Comparison of ENCODE assay signal across 8 cellular contexts in the genomic region with DNA sequence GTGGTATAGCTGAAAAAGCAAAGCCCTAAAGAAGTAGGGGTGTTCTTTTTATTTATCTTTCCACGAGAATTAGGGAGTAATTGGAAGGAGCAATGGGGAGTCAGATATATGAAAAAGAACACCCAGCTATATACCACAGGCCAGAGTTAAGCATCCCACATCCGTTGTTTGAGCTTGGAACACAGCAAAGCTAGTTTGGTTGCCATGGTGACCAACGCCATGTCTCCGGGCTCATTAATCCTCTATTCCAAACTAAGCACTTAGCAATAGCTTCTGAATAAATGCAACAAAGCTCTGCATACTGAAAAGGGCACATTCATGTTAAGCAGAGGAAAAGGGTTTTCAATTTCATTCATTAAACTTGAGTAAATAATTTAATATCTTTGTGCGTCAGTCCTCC. TPM values are rescaled to one million over a fixed set of nuclear protein-coding genes. Genes with fewer than 3 reads are reported as not detected.
DNase-seq lines count a peak whose midpoint lies in the region; ATAC-seq and TF ChIP-seq lines count a peak whose summit lies in the region.

No MANE protein-coding gene starts in this region.

- no peaks in the 10 kb centered on the region for H3K9me3 ChIP-seq in left ventricle myocardium inferior (replicated peaks)

- H3K4me3 ChIP-seq in fibroblast of pulmonary artery (replicated peaks; ENCODE audit: low read depth, low read length), result no peak overlapping the region
- no peak overlapping the region for H3K4me3 ChIP-seq in left ventricle myocardium inferior

- peak; percentile 35 for ATAC-seq in HG02973 (IDR thresholded peaks at IDR 0.05; ENCODE audit: unreplicated experiment)

- TF ChIP-seq CTCF in fibroblast of pulmonary artery (IDR thresholded peaks at IDR 0.05; ENCODE audit: low read length, missing control alignments) (no peak), left ventricle myocardium inferior (IDR thresholded peaks at IDR 0.05; ENCODE audit: borderline replicate concordance) (no peak)

- DNase-seq in EH (ENCODE audit: low read depth), result peak; percentile 69
- DNase-seq in NCI-H748 (lab: John Stamatoyannopoulos, UW; ENCODE audit: unreplicated experiment), result peak; percentile 99
- DNase-seq in fibroblast of pulmonary artery (ENCODE audit: low read depth), result peak; percentile 68
- no peak for DNase-seq in cortex of kidney (lab: John Stamatoyannopoulos, UW)
- no peak for DNase-seq in effector CD8-positive, alpha-beta T cell (lab: John Stamatoyannopoulos, UW)
- DNase-seq in left ventricle myocardium inferior, result no peak
- DNase-seq in NCI-H226, result no peak

- no peaks in the 10 kb centered on the region for H3K27me3 ChIP-seq in left ventricle myocardium inferior (ENCODE audit: low read depth)

- peaks cover 3% of the 10 kb centered on the region for H3K4me1 ChIP-seq in left ventricle myocardium inferior

- H3K27ac ChIP-seq in left ventricle myocardium inferior (replicated peaks), result no peak overlapping the region

- intact Hi-C loops in left ventricle myocardium inferior (cut with micrococcal nuclease), result no loop called here

- H3K36me3 ChIP-seq in left ventricle myocardium inferior, result no peaks in the 10 kb centered on the region

RNA-seq across cellular contexts. Expression of a gene that starts 23.5 kb away (rescaled TPM):
- 6.3 TPM for total RNA-seq in left ventricle myocardium inferior

Comparison
In these comparisons a context has a peak if more than half of its experiments do, and no peak if none do; other contexts are left out.
1. DNase-seq: peak in EH (single experiment), NCI-H748 (single experiment) and fibroblast of pulmonary artery (single experiment); none in cortex of kidney (single experiment), effector CD8-positive, alpha-beta T cell (single experiment), left ventricle myocardium inferior (single experiment) and NCI-H226 (single experiment).